18 cellular contexts compared by ENCODE assay signal in the genomic region with DNA sequence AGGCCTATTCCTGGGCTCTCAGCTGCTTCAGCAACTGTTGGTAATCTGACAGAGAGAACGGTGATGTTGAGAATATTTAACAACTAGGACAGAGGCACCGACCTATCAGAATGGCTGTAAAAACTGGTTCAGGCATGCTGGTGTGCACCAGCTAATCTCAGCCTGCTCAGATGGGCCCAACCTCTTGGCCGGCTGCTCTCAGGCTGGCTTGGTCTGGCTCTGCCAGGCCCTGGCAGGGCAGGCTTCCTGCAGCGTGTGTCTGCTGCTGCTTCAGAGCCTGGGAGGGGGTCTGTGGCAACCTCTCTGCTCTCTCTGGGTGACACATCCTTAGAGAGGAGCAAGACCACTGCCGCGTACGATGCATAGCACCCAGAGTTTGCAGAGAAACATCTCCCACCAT. TPM values are rescaled to one million over a fixed set of nuclear protein-coding genes. Genes with fewer than 3 reads are reported as not detected.
DNase-seq lines count a peak whose midpoint lies in the region; ATAC-seq and TF ChIP-seq lines count a peak whose summit lies in the region.
"Had no signal": no experiment of that assay in that cellular context is flagged by ENCODE, and none has a peak within 500 bp of the region (broad histone marks: within the 10 kb centered on the region; RNA-seq: fewer than 3 reads in every experiment).

No MANE protein-coding gene starts in this region.

- in situ Hi-C loops in Panc1 (cut with HindIII; ENCODE audit: low pct_unique_long_range_greater_than_20kb, low sequenced_read_pairs), result no loop called here

- BruUV-seq in Panc1 (replicated peaks; lab: Mats Ljungman, UMichigan), result no TSS peak

- POLR2A ChIA-PET in Panc1 (lab: Charles Lee), result no interaction called here

- H3K36me3 ChIP-seq in Panc1 (ENCODE audit: control insufficient read depth, insufficient read depth, low read length), result no peaks in the 10 kb centered on the region
- H3K36me3 ChIP-seq in lung (ENCODE audit: control insufficient read depth in 2 of 2, insufficient read depth in 2 of 2, low read length in 2 of 2), result no peaks in the 10 kb centered on the region
- no peaks in the 10 kb centered on the region for H3K36me3 ChIP-seq in aorta (ENCODE audit: control insufficient read depth in 1 of 2, insufficient read depth in 2 of 2, low read length in 1 of 2)
- H3K36me3 ChIP-seq: HAP-1, tibial nerve had no signal

- no peak for DNase-seq in Panc1 (ENCODE audit: low read depth, low spot score)
- peak in 33 of 42 donors; percentile 12 to 75 (median 42) for DNase-seq in head of caudate nucleus
- DNase-seq in lung (ENCODE audit: low spot score), result no peak
- DNase-seq in aorta, result peak; percentile 69 to 77
- no peak for DNase-seq in osteocyte (ENCODE audit: extremely low spot score, unreplicated experiment)
- no peak for DNase-seq in activated CD4-positive, alpha-beta T cell treated with anti-CD3 and anti-CD28 coated beads, Interleukin-2, amount 10 ng/mL, durations not matched to agents 24 days and 14 days
- DNase-seq in DMS153 (lab: John Stamatoyannopoulos, UW), result no peak
- DNase-seq: Caco-2; NCI-H524 treated with DMSO at 0.1 percent for 48 hours; stimulated activated CD4-positive, alpha-beta T cell treated with anti-CD3 and anti-CD28 coated beads, Interleukin-2, amount 100 ng/mL, for 24 hours; stimulated activated naive B cell treated with anti-CD40 and anti-IgM and Interleukin-4, amounts not matched to agents 10 μg/mL and 1 μg/mL and 100 μg/mL, for 72 hours had no signal

- peaks cover 20% of the 10 kb centered on the region for H3K4me1 ChIP-seq in Panc1 (ENCODE audit: control insufficient read depth, insufficient read depth, low read length)
- H3K4me1 ChIP-seq in lung (ENCODE audit: control insufficient read depth in 2 of 2, insufficient read depth in 2 of 2, low read length in 2 of 2), result peaks cover 2 to 3% of the 10 kb centered on the region in 2 donors
- H3K4me1 ChIP-seq in aorta (ENCODE audit: control insufficient read depth in 1 of 2, insufficient read depth in 2 of 2, low read length in 2 of 2), result peaks cover 5 to 6% of the 10 kb centered on the region in 2 donors
- H3K4me1 ChIP-seq: Caco-2, HAP-1 had no signal

- H3K27me3 ChIP-seq in Panc1 (ENCODE audit: control insufficient read depth, insufficient read depth, low read length) (no peaks in the 10 kb centered on the region), lung (ENCODE audit: control insufficient read depth, insufficient read depth) (no peaks in the 10 kb centered on the region), aorta (ENCODE audit: control insufficient read depth in 1 of 2, insufficient read depth in 2 of 2, low read length in 1 of 2) (no peaks in the 10 kb centered on the region)
- H3K27me3 ChIP-seq: tibial nerve had no signal

- peaks cover 14% of the 10 kb centered on the region for H3K36me3 Mint-ChIP-seq in osteocyte (ENCODE audit: unreplicated experiment)
- no peaks in the 10 kb centered on the region for H3K36me3 Mint-ChIP-seq in activated CD4-positive, alpha-beta T cell treated with anti-CD3 and anti-CD28 coated beads, Interleukin-2, amount 10 ng/mL, durations not matched to agents 24 days and 14 days (ENCODE audit: low read depth)

- intact Hi-C loops in Panc1 (cut with micrococcal nuclease; ENCODE audit: unreplicated experiment), result no loop called here
- intact Hi-C loops in head of caudate nucleus (cut with DNase I), result no loop called here
- intact Hi-C loops in aorta (cut with DNase I), result no loop called here
- intact Hi-C loops in activated CD4-positive, alpha-beta T cell treated with anti-CD3 and anti-CD28 coated beads, Interleukin-2, amount 10 ng/mL, durations not matched to agents 24 days and 14 days (cut with micrococcal nuclease), result no loop called here

- TF ChIP-seq CTCF in Panc1 (IDR thresholded peaks at IDR 0.05) (no peak), lung (IDR thresholded peaks at IDR 0.05; ENCODE audit: control extremely low read depth, extremely low read depth) (no peak), osteocyte (IDR thresholded peaks at IDR 0.05) (no peak)

- H3K4me3 ChIP-seq in Panc1 (ENCODE audit: low read depth in 2 of 2, low read length in 2 of 2) (no peak overlapping the region), lung (no peak overlapping the region), aorta (ENCODE audit: low read length in 2 of 2) (no peak overlapping the region)
- H3K4me3 ChIP-seq: HAP-1, skin epidermis, tibial nerve had no signal

- CTCF ChIA-PET in Panc1 (lab: Charles Lee), result no interaction called here

- H3K9me3 ChIP-seq in Panc1 (ENCODE audit: control insufficient read depth, insufficient read depth, low read depth, low read length) (no peaks in the 10 kb centered on the region), lung (ENCODE audit: control insufficient read depth in 2 of 2, insufficient read depth in 1 of 2, low read length in 1 of 2) (no peaks in the 10 kb centered on the region), aorta (ENCODE audit: control insufficient read depth, low read length) (no peaks in the 10 kb centered on the region)
- H3K9me3 ChIP-seq: Caco-2, HAP-1, tibial nerve had no signal

- no peak overlapping the region for H3K27ac Mint-ChIP-seq in osteocyte (ENCODE audit: unreplicated experiment)
- no peak overlapping the region for H3K27ac Mint-ChIP-seq in activated CD4-positive, alpha-beta T cell treated with anti-CD3 and anti-CD28 coated beads, Interleukin-2, amount 10 ng/mL, durations not matched to agents 24 days and 14 days
- H3K27ac Mint-ChIP-seq: activated naive CD8-positive, alpha-beta T cell; activated T-helper 1 cell treated with anti-CD3 and anti-CD28 coated beads, Interleukin-12 subunit alpha, Interleukin-12 subunit beta, Interleukin-2, Interleukin-4 antibody, amounts not matched to agents 30 ng/mL and 10 ng/mL and 1 ng/mL, durations not matched to agents 14 hours and 24 hours and 36 hours; nephron; stimulated activated naive B cell treated with anti-CD40 and anti-IgM and Interleukin-4, amounts not matched to agents 10 μg/mL and 1 μg/mL and 100 μg/mL, for 72 hours had no signal

- 84 to 93% methylated on average over 7 of the region's 7 CpGs for WGBS in lung, 2 donors
- 22 to 33% methylated on average over 7 of the region's 7 CpGs for whole genome bisulfite sequencing in aorta, 2 donors

- no peaks in the 10 kb centered on the region for H3K27me3 Mint-ChIP-seq in osteocyte (ENCODE audit: unreplicated experiment)
- H3K27me3 Mint-ChIP-seq in activated CD4-positive, alpha-beta T cell treated with anti-CD3 and anti-CD28 coated beads, Interleukin-2, amount 10 ng/mL, durations not matched to agents 24 days and 14 days, result peaks cover 13% of the 10 kb centered on the region

- H3K4me1 Mint-ChIP-seq in osteocyte (ENCODE audit: unreplicated experiment), result peaks cover 22% of the 10 kb centered on the region
- H3K4me1 Mint-ChIP-seq in activated CD4-positive, alpha-beta T cell treated with anti-CD3 and anti-CD28 coated beads, Interleukin-2, amount 10 ng/mL, durations not matched to agents 24 days and 14 days, result peaks cover 10% of the 10 kb centered on the region

- H3K27ac ChIP-seq in Panc1 (ENCODE audit: low read length), result peak overlapping the region; percentile 66; the same call in 1 of the 2 replicates
- H3K27ac ChIP-seq in lung (ENCODE audit: low read depth in 1 of 2, low read length in 1 of 2), result peak overlapping the region; percentile 2 to 10
- H3K27ac ChIP-seq in aorta (ENCODE audit: low read depth in 1 of 2, low read length in 2 of 2), result peak overlapping the region; percentile 2 to 85
- H3K27ac ChIP-seq: tibial nerve had no signal

- no peak overlapping the region for H3K4me3 Mint-ChIP-seq in osteocyte (ENCODE audit: unreplicated experiment)
- H3K4me3 Mint-ChIP-seq in activated CD4-positive, alpha-beta T cell treated with anti-CD3 and anti-CD28 coated beads, Interleukin-2, amount 10 ng/mL, durations not matched to agents 24 days and 14 days, result no peak overlapping the region
- H3K4me3 Mint-ChIP-seq: activated naive CD8-positive, alpha-beta T cell; activated T-helper 1 cell treated with anti-CD3 and anti-CD28 coated beads, Interleukin-12 subunit alpha, Interleukin-12 subunit beta, Interleukin-2, Interleukin-4 antibody, amounts not matched to agents 30 ng/mL and 10 ng/mL and 1 ng/mL, durations not matched to agents 14 hours and 24 hours and 36 hours; brain; nephron; stimulated activated naive B cell treated with anti-CD40 and anti-IgM and Interleukin-4, amounts not matched to agents 10 μg/mL and 1 μg/mL and 100 μg/mL, for 72 hours had no signal

- no peak for ATAC-seq in Panc1
- no peak for ATAC-seq in lung (ENCODE audit: insufficient read depth, low FRiP score)
- no peak for ATAC-seq in aorta (ENCODE audit: low FRiP score)
- ATAC-seq: stimulated activated naive B cell treated with anti-CD40 and anti-IgM and Interleukin-4, amounts not matched to agents 10 μg/mL and 1 μg/mL and 100 μg/mL, for 72 hours had no signal

- H3K9me3 Mint-ChIP-seq in osteocyte (ENCODE audit: unreplicated experiment), result peaks cover 4% of the 10 kb centered on the region
- peaks cover 8% of the 10 kb centered on the region for H3K9me3 Mint-ChIP-seq in activated CD4-positive, alpha-beta T cell treated with anti-CD3 and anti-CD28 coated beads, Interleukin-2, amount 10 ng/mL, durations not matched to agents 24 days and 14 days
- H3K9me3 Mint-ChIP-seq: activated T-helper 1 cell treated with anti-CD3 and anti-CD28 coated beads, Interleukin-12 subunit alpha, Interleukin-12 subunit beta, Interleukin-2, Interleukin-4 antibody, amounts not matched to agents 30 ng/mL and 10 ng/mL and 1 ng/mL, durations not matched to agents 14 hours and 24 hours and 36 hours had no signal

RNA-seq across cellular contexts. Expression of a gene that starts 4.8 kb away (rescaled TPM):
- total RNA-seq in Panc1 (2021; ENCODE audit: unreplicated experiment) (12.3 TPM), lung (1 to 10 TPM; 1.5 to 6.8 TPM), aorta (1 to 10 TPM; 3.0 to 5.0 TPM), osteocyte (10.4 and 10.7 TPM in 2 replicates)
- 13.8 TPM for polyA plus RNA-seq in Panc1 (2012; ENCODE audit: insufficient read length)
- polyA plus RNA-seq in lung (1 to 10 TPM in 1 of 2 donors, under 1 TPM in 1; 0.48 to 1.2 TPM), aorta (1 to 10 TPM; 1.8 to 3.2 TPM)
- total RNA-seq in activated CD4-positive, alpha-beta T cell treated with anti-CD3 and anti-CD28 coated beads, Interleukin-2, amount 10 ng/mL, durations not matched to agents 24 days and 14 days, result not detected in 2 replicates
- total RNA-seq: activated T-helper 1 cell treated with anti-CD3 and anti-CD28 coated beads, Interleukin-12 subunit alpha, Interleukin-12 subunit beta, Interleukin-2, Interleukin-4 antibody, amounts not matched to agents 30 ng/mL and 10 ng/mL and 1 ng/mL, durations not matched to agents 14 hours and 24 hours and 36 hours; Caco-2 had no signal

Comparison
In these comparisons a context has a peak if more than half of its experiments do, and no peak if none do; other contexts are left out.
1. DNase-seq: peak in head of caudate nucleus (33 of 42) and aorta (2 of 2); none in Panc1 (single experiment), lung (single experiment), osteocyte (single experiment), activated CD4-positive, alpha-beta T cell treated with anti-CD3 and anti-CD28 coated beads, Interleukin-2, amount 10 ng/mL, durations not matched to agents 24 days and 14 days (single experiment) and DMS153 (single experiment).
2. H3K27ac ChIP-seq: peak in every context shown above with its lines; median percentile 66 in Panc1; 44 in aorta; 6 in lung.